ENCODE assay signal across 21 cellular contexts in genomic region chr3:144968951-144969350, GRCh38.
"Had no signal": no experiment of that assay in that cellular context is flagged by ENCODE, and none has a peak within 500 bp of the region (broad histone marks: within the 10 kb centered on the region; RNA-seq: fewer than 3 reads in every experiment).

No MANE protein-coding gene starts in this region.

- H3K27me3 ChIP-seq: foreskin keratinocyte, ovary, right atrium auricular region, sigmoid colon, stomach, transverse colon had no signal

- H3K27ac ChIP-seq: coronary artery, foreskin keratinocyte, ovary, right atrium auricular region, sigmoid colon, skin epidermis, stomach, thoracic aorta, transverse colon had no signal

- H3K36me3 ChIP-seq: ovary, right atrium auricular region, sigmoid colon, stomach, thoracic aorta, transverse colon had no signal

- H3K9me3 ChIP-seq: ovary, right atrium auricular region, sigmoid colon, stomach, thoracic aorta, transverse colon had no signal

- ATAC-seq: foreskin keratinocyte; left colon; left ventricle myocardium superior; naive thymus-derived CD8-positive, alpha-beta T cell had no signal

- DNase-seq: effector CD4-positive, alpha-beta T cell; endodermal cell; foreskin keratinocyte; left colon; left ventricle myocardium superior; mesendoderm; naive thymus-derived CD8-positive, alpha-beta T cell; nucleus accumbens; ovary; sigmoid colon; stimulated activated CD4-positive, alpha-beta T cell treated with anti-CD3 and anti-CD28 coated beads, Interleukin-12 subunit alpha, Interleukin-12 subunit beta, amount 100 ng/mL, for 4 hours; stimulated activated naive CD4-positive, alpha-beta T cell; stomach; substantia nigra; transverse colon had no signal

- H3K4me1 ChIP-seq: foreskin keratinocyte, right atrium auricular region, stomach, transverse colon had no signal

- H3K4me3 ChIP-seq: coronary artery, lung, ovary, right atrium auricular region, sigmoid colon, skin epidermis, stomach, thoracic aorta, transverse colon had no signal

- FAIRE-seq: endothelial cell of umbilical vein had no signal
